In the genomic region with DNA sequence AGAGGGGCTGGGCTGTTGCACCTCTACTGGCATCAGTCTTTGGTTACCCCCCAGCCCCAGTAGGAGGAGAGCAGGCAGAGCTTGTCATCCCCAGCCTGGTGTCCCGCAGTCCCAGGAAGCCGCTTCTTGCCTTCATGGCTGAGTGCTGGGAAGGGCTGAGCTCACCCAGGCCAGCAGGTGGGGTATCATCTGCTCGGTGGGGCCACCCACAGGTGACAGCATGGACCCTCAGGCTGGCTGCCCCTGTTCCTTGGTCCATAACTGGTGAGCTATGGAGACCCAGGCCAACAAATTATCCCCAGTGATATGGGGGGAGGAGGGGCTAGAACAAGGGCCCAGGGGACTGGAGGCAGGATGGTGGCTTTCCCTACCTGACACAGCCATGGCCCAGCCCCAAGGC, we compare ENCODE assay signal across 1 cellular context.
TF ChIP-seq lines count a peak whose summit lies in the region.

No MANE protein-coding gene starts in this region.

TF ChIP-seq in HepG2, 621 proteins besides CTCF, POLR2A, EP300 and RAD21:
- TF ChIP-seq TOPORS (CRISPR knock-in tag; IDR thresholded peaks at IDR 0.05) = no peak
- no peak for TF ChIP-seq ZFP90 (CRISPR knock-in tag; IDR thresholded peaks at IDR 0.05; ENCODE audit: borderline replicate concordance)
- no peak for TF ChIP-seq TBL1XR1 (IDR thresholded peaks at IDR 0.05; ENCODE audit: borderline replicate concordance, low read length, partially characterized antibody)
- TF ChIP-seq, protein P1, sequence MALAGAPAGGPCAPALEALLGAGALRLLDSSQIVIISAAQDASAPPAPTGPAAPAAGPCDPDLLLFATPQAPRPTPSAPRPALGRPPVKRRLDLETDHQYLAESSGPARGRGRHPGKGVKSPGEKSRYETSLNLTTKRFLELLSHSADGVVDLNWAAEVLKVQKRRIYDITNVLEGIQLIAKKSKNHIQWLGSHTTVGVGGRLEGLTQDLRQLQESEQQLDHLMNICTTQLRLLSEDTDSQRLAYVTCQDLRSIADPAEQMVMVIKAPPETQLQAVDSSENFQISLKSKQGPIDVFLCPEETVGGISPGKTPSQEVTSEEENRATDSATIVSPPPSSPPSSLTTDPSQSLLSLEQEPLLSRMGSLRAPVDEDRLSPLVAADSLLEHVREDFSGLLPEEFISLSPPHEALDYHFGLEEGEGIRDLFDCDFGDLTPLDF (CRISPR knock-in tag; IDR thresholded peaks at IDR 0.05) = no peak
